In genomic region chr13:73058432-73058740, GRCh38 we compare ENCODE assay signal across 8 cellular contexts. TPM values are rescaled to one million over a fixed set of nuclear protein-coding genes. Genes with fewer than 3 reads are reported as not detected.
DNase-seq lines count a peak whose midpoint lies in the region; ATAC-seq, FAIRE-seq and TF ChIP-seq lines count a peak whose summit lies in the region.

No MANE protein-coding gene starts in this region.

- H3K27ac ChIP-seq in HCT116 (ENCODE audit: low read depth, low read length), result peak overlapping the region; percentile 38; the same call in 1 of the 2 replicates
- peak overlapping the region; percentile 93 for H3K27ac ChIP-seq in RWPE1
- peak overlapping the region; percentile 81 for H3K27ac ChIP-seq in hepatocyte
- peak overlapping the region; percentile 76 for H3K27ac ChIP-seq in suprapubic skin

- RAD21 ChIA-PET in HCT116 (lab: Charles Lee; ENCODE audit: low non-redundant PET in 1 of 2, low total read pairs in 2 of 2, uncharacterized antibody in 2 of 2, unreplicated experiment in 2 of 2), result no interaction called here

- H2AFZ ChIP-seq in HCT116 (ENCODE audit: low read depth, low read length, poor library complexity, severe bottlenecking) (peak overlapping the region; percentile 59), hepatocyte (peak overlapping the region; percentile 4)

- TF ChIP-seq EP300 in suprapubic skin (IDR thresholded peaks at IDR 0.05), result no peak

- peak overlapping the region; percentile 60 for H3K9ac ChIP-seq in HCT116 (ENCODE audit: low read length)

- POLR2A ChIA-PET in HCT116 (lab: Charles Lee), result interaction anchor here (0.7 to 1.9 kb wide), 6 partner anchors 10 to 363 kb away, joined by 3 to 8 read pairs (median 4); no protein-coding TSS in a partner anchor
- POLR2A ChIA-PET in RWPE1 (lab: Yijun Ruan, JAX; ENCODE audit: low non-redundant PET), result interaction anchor here (0.6 to 1.1 kb wide), 3 partner anchors 95 to 330 kb away, joined by 3 read pairs; no protein-coding TSS in a partner anchor

- peak overlapping the region; percentile 90 for H3K4me2 ChIP-seq in HCT116 (ENCODE audit: low read length)
- peak overlapping the region; percentile 80 for H3K4me2 ChIP-seq in hepatocyte

- TF ChIP-seq RAD21 in HCT116 (IDR thresholded peaks at IDR 0.05; ENCODE audit: low read depth), result no peak

- no peak for FAIRE-seq in D721Med (lab: Jason Lieb, UNC)

- CTCF ChIA-PET in HCT116 (lab: Charles Lee), result interaction anchor here (1.4 kb wide), 1 partner anchor 218 kb away, joined by 3 read pairs; no protein-coding TSS in a partner anchor
- CTCF ChIA-PET in RWPE1 (lab: Yijun Ruan, JAX), result interaction anchor here (0.6 to 0.8 kb wide), 2 partner anchors 12 to 103 kb away, joined by 3 to 4 read pairs; no protein-coding TSS in a partner anchor

- no TSS peak for BruUV-seq in HCT116 (replicated peaks; lab: Mats Ljungman, UMichigan)

- H3K4me1 ChIP-seq in HCT116 (ENCODE audit: control insufficient read depth in 1 of 2, insufficient read depth in 2 of 2, low read length in 2 of 2) (peaks cover 34 to 61% of the 10 kb centered on the region in 2 experiments), hepatocyte (ENCODE audit: insufficient read depth) (peaks cover 12% of the 10 kb centered on the region), suprapubic skin (peaks cover 13% of the 10 kb centered on the region)

- TF ChIP-seq CTCF in HCT116 (IDR thresholded peaks at IDR 0.05 in 2 of 3, conservative IDR thresholded peaks at IDR 0.05 in 1 of 3; ENCODE audit: borderline replicate concordance in 1 of 3, insufficient read depth in 1 of 3, low read depth in 2 of 3, low read length in 2 of 3), result no peak
- no peak for TF ChIP-seq CTCF in RWPE1 (conservative IDR thresholded peaks at IDR 0.05; ENCODE audit: low read depth)
- no peak for TF ChIP-seq CTCF in hepatocyte (IDR thresholded peaks at IDR 0.05; ENCODE audit: poor library complexity)
- TF ChIP-seq CTCF in suprapubic skin (IDR thresholded peaks at IDR 0.05), result no peak
- TF ChIP-seq CTCF in D721Med (IDR thresholded peaks at IDR 0.05; ENCODE audit: insufficient read depth, missing control alignments), result no peak

- 3% methylated on average over 7 of the region's 8 CpGs for WGBS in hepatocyte (ENCODE audit: low lambda C conversion rate, missing lambda C conversion rate)
- WGBS in suprapubic skin, result under 1% methylated on average over 8 of the region's 8 CpGs

- H3K9me2 ChIP-seq in HCT116 (ENCODE audit: insufficient read depth) (no peaks in the 10 kb centered on the region), hepatocyte (replicated peaks; ENCODE audit: insufficient read depth) (no peaks in the 10 kb centered on the region)

- H3K9me3 ChIP-seq in HCT116 (ENCODE audit: control insufficient read depth in 1 of 2, insufficient read depth in 1 of 2, low read depth in 1 of 2, low read length in 2 of 2) (no peaks in the 10 kb centered on the region), hepatocyte (ENCODE audit: low read depth) (no peaks in the 10 kb centered on the region), suprapubic skin (no peaks in the 10 kb centered on the region)

- DNase-seq in HCT116 (ENCODE audit: low read depth, low spot score) (no peak), RWPE1 (ENCODE audit: low spot score) (no peak), hepatocyte (ENCODE audit: low spot score) (no peak), suprapubic skin (ENCODE audit: low spot score in 2 of 2) (no peak), D721Med (ENCODE audit: insufficient read length, low spot score) (no peak), NCI-H1694 treated with DMSO at 0.1 percent for 48 hours (lab: John Stamatoyannopoulos, UW) (no peak)
- no peak for DNase-seq in activated CD4-positive, alpha-beta T cell treated with anti-CD3 and anti-CD28 coated beads for 1 hour

- ATAC-seq in GM18858 (IDR thresholded peaks at IDR 0.05; ENCODE audit: unreplicated experiment) (peak; percentile 6), HCT116 (no peak)

- H3K79me2 ChIP-seq in HCT116 (ENCODE audit: insufficient read depth, low read length) (peaks cover 43% of the 10 kb centered on the region), hepatocyte (peaks cover 44% of the 10 kb centered on the region)

- H3K4me3 ChIP-seq in HCT116 (replicated peaks in 1 of 2; ENCODE audit: low read depth in 1 of 2, low read length in 2 of 2) (peak overlapping the region; percentile 48 to 75), hepatocyte (peak overlapping the region; percentile 31), suprapubic skin (peak overlapping the region; percentile 83)

- H3K36me3 ChIP-seq in HCT116 (ENCODE audit: control insufficient read depth in 1 of 2, insufficient read depth in 2 of 2, low read length in 2 of 2), result peaks cover 6 to 12% of the 10 kb centered on the region in 2 experiments
- no peaks in the 10 kb centered on the region for H3K36me3 ChIP-seq in hepatocyte (replicated peaks; ENCODE audit: insufficient read depth, low read depth)
- H3K36me3 ChIP-seq in suprapubic skin, result no peaks in the 10 kb centered on the region

- H4K20me1 ChIP-seq in HCT116 (ENCODE audit: insufficient read depth), result peaks cover 4% of the 10 kb centered on the region; the same call in 1 of the 2 replicates
- peaks cover 6% of the 10 kb centered on the region for H4K20me1 ChIP-seq in hepatocyte (ENCODE audit: insufficient read depth, poor library complexity, severe bottlenecking)

- TF ChIP-seq POLR2A in HCT116 (IDR thresholded peaks at IDR 0.05; ENCODE audit: borderline replicate concordance, extremely low read depth, insufficient read depth, insufficient read length), result no peak
- TF ChIP-seq POLR2A in suprapubic skin (IDR thresholded peaks at IDR 0.05), result no peak

- intact Hi-C loops in HCT116 (cut with micrococcal nuclease), result loop anchor here (5.0 kb wide), 2 partner anchors 216 to 649 kb away; no protein-coding TSS in a partner anchor

- H3K27me3 ChIP-seq in HCT116 (ENCODE audit: insufficient read depth, low read length) (no peaks in the 10 kb centered on the region), hepatocyte (no peaks in the 10 kb centered on the region), suprapubic skin (peaks cover 9% of the 10 kb centered on the region)

TF ChIP-seq in HCT116, 20 proteins besides CTCF, POLR2A, EP300 and RAD21:
- TF ChIP-seq CBX3 (IDR thresholded peaks at IDR 0.05; ENCODE audit: low read depth) (no peak), ZNF274 (IDR thresholded peaks at IDR 0.05; ENCODE audit: low read depth, low read length) (no peak), POLR2AphosphoS5 (IDR thresholded peaks at IDR 0.05; ENCODE audit: low read depth, low read length) (no peak), TCF7L2 (IDR thresholded peaks at IDR 0.05; ENCODE audit: borderline replicate concordance, extremely low read depth, insufficient read depth, insufficient read length) (no peak), JUND (IDR thresholded peaks at IDR 0.05) (0 out of 2 replicates have a peak, but pooled peaks have one; percentile 3), SRF (IDR thresholded peaks at IDR 0.05; ENCODE audit: low read depth) (no peak)

RNA-seq across cellular contexts. Expression of gene KLF5, which starts 0.4 kb away (rescaled TPM):
- 59.2 TPM for total RNA-seq in HCT116 (2021; ENCODE audit: unreplicated experiment)
- 43.8 and 54.0 TPM in 2 replicates for polyA plus RNA-seq in HCT116 (2012)
- total RNA-seq in hepatocyte, result 95.8 and 99.9 TPM in 2 replicates
- polyA plus RNA-seq in hepatocyte, result 92.6 and 94.4 TPM in 2 replicates
- 100 to 1,000 TPM; 233 to 372 (median 276) TPM for total RNA-seq in suprapubic skin

Comparison
In these comparisons a context has a peak if more than half of its experiments do, and no peak if none do; other contexts are left out.
1. H3K27ac ChIP-seq: peak in every context shown above with its lines; median percentile 93 in RWPE1; 81 in hepatocyte; 76 in suprapubic skin; 38 in HCT116.
2. H3K4me3 ChIP-seq: peak in every context shown above with its lines; median percentile 83 in suprapubic skin; 62 in HCT116; 31 in hepatocyte.